Comparison of ENCODE assay signal across 7 cellular contexts in genomic region chr2:70385204-70385603, GRCh38.
"Had no signal": no experiment of that assay in that cellular context is flagged by ENCODE, and none has a peak within 500 bp of the region (broad histone marks: within the 10 kb centered on the region; RNA-seq: fewer than 3 reads in every experiment).

No MANE protein-coding gene starts in this region.

- H3K9me3 ChIP-seq: HAP-1 had no signal

- H3K27ac ChIP-seq: HL-60 had no signal

- H3K36me3 ChIP-seq: HAP-1 had no signal

- H2AFZ ChIP-seq: GM23338 had no signal

- DNase-seq: HFFc6, IMR-90, KBM-7 had no signal

- H3K4me2 ChIP-seq: GM23338 had no signal

- H3K4me1 ChIP-seq: HAP-1 had no signal

- ATAC-seq: HCT116 had no signal

- H3K4me3 ChIP-seq: GM23338, HAP-1 had no signal
